11 cellular contexts compared by ENCODE assay signal in genomic region chr14:59320771-59321170, GRCh38.
A peak's percentile ranks its signal among the peaks of the same experiment; 100 is the strongest.
DNase-seq lines count a peak whose midpoint lies in the region; ATAC-seq and TF ChIP-seq lines count a peak whose summit lies in the region.
"Had no signal": no experiment of that assay in that cellular context is flagged by ENCODE, and none has a peak within 500 bp of the region (broad histone marks: within the 10 kb centered on the region; RNA-seq: fewer than 3 reads in every experiment).

No MANE protein-coding gene starts in this region.

- no peaks in the 10 kb centered on the region for H3F3A ChIP-seq in smooth muscle cell (ENCODE audit: low read depth)

- H3K27me3 ChIP-seq in foreskin keratinocyte (no peaks in the 10 kb centered on the region), smooth muscle cell (ENCODE audit: low read depth) (no peaks in the 10 kb centered on the region)

- peaks cover 13% of the 10 kb centered on the region for H3K4me1 ChIP-seq in foreskin keratinocyte
- peaks cover 10% of the 10 kb centered on the region for H3K4me1 ChIP-seq in smooth muscle cell (ENCODE audit: low read depth)

- H3K4me3 Mint-ChIP-seq in nephron progenitor cell, result no peak overlapping the region
- H3K4me3 Mint-ChIP-seq: CD8-positive, alpha-beta memory T cell had no signal

- H3K9me3 ChIP-seq in smooth muscle cell (replicated peaks; ENCODE audit: low read depth), result no peaks in the 10 kb centered on the region

- no peaks in the 10 kb centered on the region for H3K9me3 Mint-ChIP-seq in nephron progenitor cell
- H3K9me3 Mint-ChIP-seq: CD8-positive, alpha-beta memory T cell had no signal

- no peak overlapping the region for H3K27ac Mint-ChIP-seq in nephron progenitor cell
- H3K27ac Mint-ChIP-seq: CD8-positive, alpha-beta memory T cell had no signal

- H3K79me2 ChIP-seq in smooth muscle cell (ENCODE audit: low read depth), result no peaks in the 10 kb centered on the region

- H2AFZ ChIP-seq in smooth muscle cell (ENCODE audit: low read depth), result no peak overlapping the region

- WGBS in smooth muscle cell (ENCODE audit: low lambda C conversion rate), result 68% methylated on average over 3 of the region's 3 CpGs

- ATAC-seq in foreskin keratinocyte (no peak), GM21447 (IDR thresholded peaks at IDR 0.05; ENCODE audit: unreplicated experiment) (no peak), GM19463 (IDR thresholded peaks at IDR 0.05; ENCODE audit: unreplicated experiment) (no peak)

- peaks cover 28% of the 10 kb centered on the region for H3K36me3 Mint-ChIP-seq in nephron progenitor cell (ENCODE audit: low read depth)

- H3K4me2 ChIP-seq in smooth muscle cell, result peak overlapping the region; percentile 64

- no peak overlapping the region for H3K4me3 ChIP-seq in smooth muscle cell

- no peak for TF ChIP-seq CTCF in foreskin keratinocyte (conservative IDR thresholded peaks at IDR 0.05)
- no peak for TF ChIP-seq CTCF in smooth muscle cell (IDR thresholded peaks at IDR 0.05; ENCODE audit: borderline replicate concordance, insufficient read depth, poor library complexity, severe bottlenecking)
- no peak for TF ChIP-seq CTCF in nephron progenitor cell (IDR thresholded peaks at IDR 0.05)

- H3K36me3 ChIP-seq in smooth muscle cell (ENCODE audit: low read depth), result peaks cover under 1% of the 10 kb centered on the region

- peak overlapping the region; percentile 28 for H3K9ac ChIP-seq in smooth muscle cell (ENCODE audit: low read depth)

- peaks cover 10% of the 10 kb centered on the region for H3K4me1 Mint-ChIP-seq in nephron progenitor cell
- H3K4me1 Mint-ChIP-seq: CD8-positive, alpha-beta memory T cell had no signal

- peaks cover 5% of the 10 kb centered on the region for H4K20me1 ChIP-seq in smooth muscle cell (ENCODE audit: low read depth)

- peak overlapping the region; percentile 75 for H3K27ac ChIP-seq in angular gyrus (ENCODE audit: low read depth, low read length)
- H3K27ac ChIP-seq in foreskin keratinocyte, result peak overlapping the region; percentile 1
- H3K27ac ChIP-seq in smooth muscle cell (ENCODE audit: low read depth), result peak overlapping the region; percentile 77

- H3K27me3 Mint-ChIP-seq in nephron progenitor cell (ENCODE audit: low read depth, poor library complexity), result no peaks in the 10 kb centered on the region
- H3K27me3 Mint-ChIP-seq: CD8-positive, alpha-beta memory T cell had no signal

- DNase-seq in LHCN-M2 (ENCODE audit: low read depth) (peak; percentile 41), foreskin keratinocyte (no peak), smooth muscle cell (lab: John Stamatoyannopoulos, UW; ENCODE audit: unreplicated experiment) (no peak), nephron progenitor cell (no peak)
- DNase-seq in effector CD4-positive, alpha-beta T cell, result no peak
- DNase-seq: CD8-positive, alpha-beta memory T cell; NCI-H2081 treated with DMSO at 0.1 percent for 48 hours; T1000 had no signal

Comparison
In these comparisons a context has a peak if more than half of its experiments do, and no peak if none do; other contexts are left out.
1. H3K27ac ChIP-seq: peak in every context shown above with its lines; median percentile 77 in smooth muscle cell; 75 in angular gyrus; 1 in foreskin keratinocyte.